In genomic region chr19:57477191-57478008, GRCh38 we compare ENCODE assay signal across 1 cellular context.
TF ChIP-seq lines count a peak whose summit lies in the region.

TSS of gene ZNF772 (minus strand) at chr19:57477566. CDS start at chr19:57477309, 257 bp downstream.

TF ChIP-seq in HepG2, 621 proteins besides CTCF, POLR2A, EP300 and RAD21 (continued from another document and continues in another):
- TF ChIP-seq CCDC6 (CRISPR knock-in tag; IDR thresholded peaks at IDR 0.05) (peak; percentile 78; the same call in 1 of the 2 replicates), TSC22D2 (CRISPR knock-in tag; IDR thresholded peaks at IDR 0.05; ENCODE audit: borderline replicate concordance) (no peak), SP1 (IDR thresholded peaks at IDR 0.05) (no peak), SP1 (CRISPR knock-in tag; IDR thresholded peaks at IDR 0.05) (peak; percentile 34; the same call in 1 of the 2 replicates), DDIT3 (CRISPR knock-in tag; IDR thresholded peaks at IDR 0.05) (no peak), PAXIP1 (CRISPR knock-in tag; conservative IDR thresholded peaks at IDR 0.05) (0 out of 2 replicates have a peak, but pooled peaks have one; percentile 7), BCLAF1 (IDR thresholded peaks at IDR 0.05) (no peak), TEAD3 (CRISPR knock-in tag; optimal IDR thresholded peaks at IDR 0.05; ENCODE audit: borderline replicate concordance) (peak; percentile 6), ZNF549 (CRISPR knock-in tag; IDR thresholded peaks at IDR 0.05) (no peak), SMARCE1 (IDR thresholded peaks at IDR 0.05; ENCODE audit: borderline replicate concordance) (no peak), ZFP91 (CRISPR knock-in tag; IDR thresholded peaks at IDR 0.05; ENCODE audit: borderline replicate concordance) (peak; percentile 64; the same call in 1 of the 2 replicates), IKZF5 (CRISPR knock-in tag; IDR thresholded peaks at IDR 0.05) (0 out of 2 replicates have a peak, but pooled peaks have one; percentile 46), TBX2 (CRISPR knock-in tag; IDR thresholded peaks at IDR 0.05; ENCODE audit: borderline replicate concordance) (no peak), TFDP2 (CRISPR knock-in tag; IDR thresholded peaks at IDR 0.05) (peak; percentile 64), DNMT3B (CRISPR knock-in tag; conservative IDR thresholded peaks at IDR 0.05) (no peak), BRF2 (CRISPR knock-in tag; IDR thresholded peaks at IDR 0.05) (no peak), ZNF780A (CRISPR knock-in tag; IDR thresholded peaks at IDR 0.05) (no peak), ZNF205 (CRISPR knock-in tag; IDR thresholded peaks at IDR 0.05) (no peak), ZFP36L1 (CRISPR knock-in tag; IDR thresholded peaks at IDR 0.05) (no peak), ERF (CRISPR knock-in tag; IDR thresholded peaks at IDR 0.05) (peak; percentile 35; the same call in 1 of the 2 replicates), TAF15 (IDR thresholded peaks at IDR 0.05; ENCODE audit: low read depth, low read length, poor library complexity, severe bottlenecking) (no peak), ZNF33B (CRISPR knock-in tag; IDR thresholded peaks at IDR 0.05) (no peak), ZNF512 (CRISPR knock-in tag; IDR thresholded peaks at IDR 0.05) (no peak), MIER3 (CRISPR knock-in tag; IDR thresholded peaks at IDR 0.05; ENCODE audit: borderline replicate concordance) (peak; percentile 30; the same call in 1 of the 2 replicates), ZNF280B (CRISPR knock-in tag; IDR thresholded peaks at IDR 0.05; ENCODE audit: borderline replicate concordance) (0 out of 2 replicates have a peak, but pooled peaks have one; percentile 46), ZNF230 (CRISPR knock-in tag; IDR thresholded peaks at IDR 0.05) (no peak), ZFP1 (CRISPR knock-in tag; IDR thresholded peaks at IDR 0.05) (no peak), BRD4 (CRISPR knock-in tag; IDR thresholded peaks at IDR 0.05) (no peak), ZNF839 (CRISPR knock-in tag; IDR thresholded peaks at IDR 0.05; ENCODE audit: borderline replicate concordance) (peak; percentile 20; the same call in 1 of the 2 replicates), SMAD1 (CRISPR knock-in tag; IDR thresholded peaks at IDR 0.05; ENCODE audit: borderline replicate concordance, low read depth) (peak; percentile 33; the same call in 1 of the 2 replicates), ZNF710 (CRISPR knock-in tag; IDR thresholded peaks at IDR 0.05; ENCODE audit: borderline replicate concordance) (peak; percentile 70; the same call in 1 of the 2 replicates), SYNCRIP (IDR thresholded peaks at IDR 0.05; ENCODE audit: insufficient read depth, low read depth, low read length) (no peak), SP2 (CRISPR knock-in tag; IDR thresholded peaks at IDR 0.05) (peak; percentile 96), PAF1 (CRISPR knock-in tag; IDR thresholded peaks at IDR 0.05) (no peak), MZF1 (CRISPR knock-in tag; IDR thresholded peaks at IDR 0.05; ENCODE audit: borderline replicate concordance) (no peak), NCOA1 (CRISPR knock-in tag; IDR thresholded peaks at IDR 0.05) (no peak), ZNF652 (CRISPR knock-in tag; IDR thresholded peaks at IDR 0.05; ENCODE audit: borderline replicate concordance, low read depth) (no peak), SAFB2 (CRISPR knock-in tag; IDR thresholded peaks at IDR 0.05; ENCODE audit: borderline replicate concordance, low read depth) (no peak), MIXL1 (CRISPR knock-in tag; IDR thresholded peaks at IDR 0.05) (peak; percentile 58; the same call in 1 of the 2 replicates), GABPA (IDR thresholded peaks at IDR 0.05; ENCODE audit: low read depth, low read length) (peak; percentile 87), GABPA (CRISPR knock-in tag; IDR thresholded peaks at IDR 0.05; ENCODE audit: low read depth) (peak; percentile 99), SALL2 (CRISPR knock-in tag; IDR thresholded peaks at IDR 0.05) (peak; percentile 36; the same call in 1 of the 2 replicates), HNF4G (IDR thresholded peaks at IDR 0.05; ENCODE audit: borderline replicate concordance, low read depth, low read length) (no peak), HNF4G (CRISPR knock-in tag; IDR thresholded peaks at IDR 0.05; ENCODE audit: borderline replicate concordance, low read depth) (no peak), ZNF367 (CRISPR knock-in tag; IDR thresholded peaks at IDR 0.05; ENCODE audit: borderline replicate concordance) (no peak)
